22 cellular contexts compared by ENCODE assay signal in genomic region chr5:57653636-57654290, GRCh38.
DNase-seq lines count a peak whose midpoint lies in the region; ATAC-seq and TF ChIP-seq lines count a peak whose summit lies in the region.
"Had no signal": no experiment of that assay in that cellular context is flagged by ENCODE, and none has a peak within 500 bp of the region (broad histone marks: within the 10 kb centered on the region; RNA-seq: fewer than 3 reads in every experiment).

No MANE protein-coding gene starts in this region.

- no peak for ATAC-seq in stimulated activated naive B cell treated with anti-CD40 and anti-IgM and Interleukin-4, amounts not matched to agents 10 μg/mL and 1 μg/mL and 100 μg/mL, for 72 hours (replicated peaks)
- ATAC-seq: Panc1 had no signal

- H3K36me3 ChIP-seq in testis (ENCODE audit: low read depth, missing control alignments) = no peaks in the 10 kb centered on the region
- H3K36me3 ChIP-seq: ovary, spleen had no signal

- TF ChIP-seq POLR2A in testis (IDR thresholded peaks at IDR 0.05) = no peak

- no peak overlapping the region for H3K4me3 ChIP-seq in testis
- H3K4me3 ChIP-seq: ovary, spleen had no signal

- no peaks in the 10 kb centered on the region for H3K27me3 ChIP-seq in testis
- H3K27me3 ChIP-seq: ovary, spleen had no signal

- peaks cover 11% of the 10 kb centered on the region for H3K9me3 Mint-ChIP-seq in nephron
- peaks cover 0 to 1% of the 10 kb centered on the region in 2 donors for H3K9me3 Mint-ChIP-seq in stimulated activated naive B cell treated with anti-CD40 and anti-IgM and Interleukin-4, amounts not matched to agents 10 μg/mL and 1 μg/mL and 100 μg/mL, for 72 hours
- H3K9me3 Mint-ChIP-seq: dendritic cell treated with granulocyte-macrophage colony-stimulating factor and Interleukin-4, amounts not matched to agents 40 ng/mL and 50 ng/mL, for 4 days had no signal

- no peaks in the 10 kb centered on the region for H3K9me3 ChIP-seq in testis
- H3K9me3 ChIP-seq: ovary had no signal

- peak overlapping the region in 1 of 3 experiments; percentile 10 for H3K4me3 Mint-ChIP-seq in nephron
- no peak overlapping the region for H3K4me3 Mint-ChIP-seq in stimulated activated naive B cell treated with anti-CD40 and anti-IgM and Interleukin-4, amounts not matched to agents 10 μg/mL and 1 μg/mL and 100 μg/mL, for 72 hours
- H3K4me3 Mint-ChIP-seq: CD4-positive, CD25-positive, alpha-beta regulatory T cell; dendritic cell treated with granulocyte-macrophage colony-stimulating factor and Interleukin-4, amounts not matched to agents 40 ng/mL and 50 ng/mL, for 4 days; H9 had no signal

- peaks cover 8% of the 10 kb centered on the region for H3K36me3 Mint-ChIP-seq in nephron (ENCODE audit: low read depth)
- peaks cover 0 to 3% of the 10 kb centered on the region in 2 donors for H3K36me3 Mint-ChIP-seq in stimulated activated naive B cell treated with anti-CD40 and anti-IgM and Interleukin-4, amounts not matched to agents 10 μg/mL and 1 μg/mL and 100 μg/mL, for 72 hours
- H3K36me3 Mint-ChIP-seq: CD4-positive, CD25-positive, alpha-beta regulatory T cell had no signal

- H3K4me1 ChIP-seq in testis = no peaks in the 10 kb centered on the region
- H3K4me1 ChIP-seq: spleen had no signal

- H3K4me1 Mint-ChIP-seq in nephron = peaks cover 24% of the 10 kb centered on the region
- H3K4me1 Mint-ChIP-seq in stimulated activated naive B cell treated with anti-CD40 and anti-IgM and Interleukin-4, amounts not matched to agents 10 μg/mL and 1 μg/mL and 100 μg/mL, for 72 hours = no peaks in the 10 kb centered on the region
- H3K4me1 Mint-ChIP-seq: CD4-positive, CD25-positive, alpha-beta regulatory T cell had no signal

- TF ChIP-seq CTCF in nephron (IDR thresholded peaks at IDR 0.05; ENCODE audit: unreplicated experiment in 3 of 3) = no peak
- no peak for TF ChIP-seq CTCF in testis (IDR thresholded peaks at IDR 0.05)

- WGBS in testis, 2 donors = 63 to 68% methylated on average over 3 of the region's 3 CpGs

- DNase-seq in NCI-H82 (lab: John Stamatoyannopoulos, UW) = peak; percentile 0
- DNase-seq in NCI-H82 treated with DMSO at 0.1 percent for 48 hours (lab: John Stamatoyannopoulos, UW; ENCODE audit: unreplicated experiment) = no peak
- DNase-seq in head of caudate nucleus = peak in 30 of 42 donors; percentile 5 to 79 (median 44)
- peak; percentile 21 for DNase-seq in testis
- no peak for DNase-seq in stimulated activated naive B cell treated with anti-CD40 and anti-IgM and Interleukin-4, amounts not matched to agents 10 μg/mL and 1 μg/mL and 100 μg/mL, for 72 hours
- no peak for DNase-seq in effector CD4-positive, alpha-beta T cell
- no peak for DNase-seq in AML-193 (lab: John Stamatoyannopoulos, UW)
- DNase-seq: activated CD4-positive, alpha-beta T cell treated with anti-CD3 and anti-CD28 coated beads for 48 hours; activated gamma-delta T cell treated with Interleukin-2 at 50 U/mL for 16 hours; CD4-positive, CD25-positive, alpha-beta regulatory T cell; DND-41; H9; islet precursor cell; KBM-7; NCI-H1092; NCI-H774; ovary; spleen; trophoblast cell had no signal

- peak overlapping the region; percentile 61 to 82 (median 62) for H3K27ac Mint-ChIP-seq in nephron
- H3K27ac Mint-ChIP-seq in stimulated activated naive B cell treated with anti-CD40 and anti-IgM and Interleukin-4, amounts not matched to agents 10 μg/mL and 1 μg/mL and 100 μg/mL, for 72 hours = no peak overlapping the region
- H3K27ac Mint-ChIP-seq: CD4-positive, CD25-positive, alpha-beta regulatory T cell; dendritic cell treated with granulocyte-macrophage colony-stimulating factor and Interleukin-4, amounts not matched to agents 40 ng/mL and 50 ng/mL, for 4 days; H9 had no signal

- no peak overlapping the region for H3K27ac ChIP-seq in testis
- H3K27ac ChIP-seq: ovary, spleen had no signal

- intact Hi-C loops in head of caudate nucleus (cut with DNase I) = no loop called here
- intact Hi-C loops in testis (cut with DNase I; ENCODE audit: low total_unique reads) = no loop called here

- H3K27me3 Mint-ChIP-seq in nephron (ENCODE audit: low read depth) = no peaks in the 10 kb centered on the region
- H3K27me3 Mint-ChIP-seq in stimulated activated naive B cell treated with anti-CD40 and anti-IgM and Interleukin-4, amounts not matched to agents 10 μg/mL and 1 μg/mL and 100 μg/mL, for 72 hours = peaks cover 0 to 3% of the 10 kb centered on the region in 2 donors
- H3K27me3 Mint-ChIP-seq: CD4-positive, CD25-positive, alpha-beta regulatory T cell; dendritic cell treated with granulocyte-macrophage colony-stimulating factor and Interleukin-4, amounts not matched to agents 40 ng/mL and 50 ng/mL, for 4 days had no signal

Comparison
In these comparisons a context has a peak if more than half of its experiments do, and no peak if none do; other contexts are left out.
1. DNase-seq: peak in NCI-H82 (single experiment), head of caudate nucleus (30 of 42) and testis (single experiment); none in NCI-H82 treated with DMSO at 0.1 percent for 48 hours (single experiment), stimulated activated naive B cell treated with anti-CD40 and anti-IgM and Interleukin-4, amounts not matched to agents 10 μg/mL and 1 μg/mL and 100 μg/mL, for 72 hours (single experiment), effector CD4-positive, alpha-beta T cell (single experiment) and AML-193 (0 of 2).